20 cellular contexts compared by ENCODE assay signal in the genomic region with DNA sequence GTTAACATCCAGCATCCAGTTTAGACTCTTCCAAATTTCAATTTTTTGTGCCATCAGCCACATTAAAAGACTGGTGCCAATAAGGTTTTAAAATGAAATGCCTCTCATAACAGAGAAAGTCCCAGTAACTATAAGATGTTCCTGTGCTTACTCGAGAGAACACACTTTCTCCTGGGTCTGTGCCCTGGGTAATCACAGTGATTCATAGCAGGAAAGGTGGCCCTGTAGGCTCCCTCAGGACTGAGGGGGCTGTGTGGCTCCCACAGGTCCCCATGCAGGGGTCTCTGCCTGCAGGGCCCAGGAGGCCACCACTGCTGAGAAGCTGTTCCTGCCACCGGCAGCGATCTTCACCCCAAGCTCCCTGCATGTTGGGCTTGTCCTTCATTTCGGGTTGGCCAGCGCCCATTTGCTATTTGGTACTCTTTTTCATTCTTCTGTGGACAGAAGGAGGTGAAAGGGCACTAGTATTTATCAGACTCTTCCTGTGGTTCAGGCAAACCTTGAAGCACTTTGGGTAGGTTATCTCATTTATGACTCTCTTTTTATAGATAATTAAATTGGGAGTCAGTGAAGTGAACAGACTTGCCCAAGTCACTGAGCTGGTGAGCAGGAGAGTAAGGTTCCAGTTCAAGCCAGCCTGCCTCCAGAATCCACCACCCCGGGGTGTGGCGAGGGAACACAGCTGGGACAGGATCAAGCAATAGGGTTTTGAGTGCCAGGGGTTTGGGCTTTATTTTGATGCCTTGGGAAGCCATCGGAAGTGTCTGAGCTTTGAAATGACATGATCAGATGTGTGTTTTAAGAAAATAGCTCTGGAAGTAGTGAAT. TPM values are rescaled to one million over a fixed set of nuclear protein-coding genes. Genes with fewer than 3 reads are reported as not detected.
DNase-seq lines count a peak whose midpoint lies in the region; ATAC-seq and TF ChIP-seq lines count a peak whose summit lies in the region.
"Had no signal": no experiment of that assay in that cellular context is flagged by ENCODE, and none has a peak within 500 bp of the region (broad histone marks: within the 10 kb centered on the region; RNA-seq: fewer than 3 reads in every experiment).

No MANE protein-coding gene starts in this region.

- H3K36me3 ChIP-seq in BLaER1 (0 out of 2 replicates have a peak, but pooled peaks cover 7% of the 10 kb centered on the region), neural progenitor cell (no peaks in the 10 kb centered on the region)
- H3K36me3 ChIP-seq: SJCRH30, thoracic aorta had no signal

- H3K9me3 ChIP-seq in BLaER1 = no peaks in the 10 kb centered on the region
- no peaks in the 10 kb centered on the region for H3K9me3 ChIP-seq in neural progenitor cell (ENCODE audit: low read depth)
- H3K9me3 ChIP-seq: SJCRH30, thoracic aorta had no signal

- H3K4me1 Mint-ChIP-seq in HFFc6 (ENCODE audit: low read depth) (peaks cover 51% of the 10 kb centered on the region), neural progenitor cell (peaks cover 37% of the 10 kb centered on the region)

- no peak for TF ChIP-seq CTCF in HFFc6 (IDR thresholded peaks at IDR 0.05)
- TF ChIP-seq CTCF in dorsolateral prefrontal cortex (IDR thresholded peaks at IDR 0.05 in 54 of 56, conservative IDR thresholded peaks at IDR 0.05 in 2 of 56; ENCODE audit: low read depth in 1 of 56, partially characterized antibody in 56 of 56) = no peak
- no peak for TF ChIP-seq CTCF in neural progenitor cell (IDR thresholded peaks at IDR 0.05)

- H3K27ac ChIP-seq in BLaER1 (peak overlapping the region; percentile 38), dorsolateral prefrontal cortex (peak overlapping the region in 36 of 59 donors; percentile 2 to 66 (median 41)), neural progenitor cell (no peak overlapping the region)
- H3K27ac ChIP-seq: KMS-11, SJCRH30, thoracic aorta had no signal

- H3K36me3 Mint-ChIP-seq in HFFc6 (ENCODE audit: low read depth) = no peaks in the 10 kb centered on the region
- no peaks in the 10 kb centered on the region for H3K36me3 Mint-ChIP-seq in neural progenitor cell
- H3K36me3 Mint-ChIP-seq: CD14-positive monocyte had no signal

- H3K4me3 Mint-ChIP-seq in HFFc6 (no peak overlapping the region), neural progenitor cell (peak overlapping the region; percentile 23)
- H3K4me3 Mint-ChIP-seq: activated T-cell treated with anti-CD3 and anti-CD28 coated beads, Interleukin-2, amount 50 U/mL, for 4 hours had no signal

- H3K9ac ChIP-seq in BLaER1 (0 out of 2 replicates have a peak overlapping the region, but pooled peaks have one; percentile 28), neural progenitor cell (no peak overlapping the region)
- H3K9ac ChIP-seq: KMS-11 had no signal

- H3K4me2 ChIP-seq in BLaER1 (peak overlapping the region; percentile 78), neural progenitor cell (no peak overlapping the region)
- H3K4me2 ChIP-seq: KMS-11 had no signal

- no peak overlapping the region for H3K4me3 ChIP-seq in BLaER1
- H3K4me3 ChIP-seq in dorsolateral prefrontal cortex = no peak overlapping the region
- H3K4me3 ChIP-seq in neural progenitor cell = no peak overlapping the region
- H3K4me3 ChIP-seq: SJCRH30, thoracic aorta had no signal

- no peaks in the 10 kb centered on the region for H3K79me2 ChIP-seq in neural progenitor cell (ENCODE audit: low read depth)

- no peaks in the 10 kb centered on the region for H3F3A ChIP-seq in neural progenitor cell (ENCODE audit: low read depth)

- no peak for ATAC-seq in HG02623 (IDR thresholded peaks at IDR 0.05; ENCODE audit: unreplicated experiment)
- no peak for ATAC-seq in HG03280 (IDR thresholded peaks at IDR 0.05; ENCODE audit: unreplicated experiment)
- no peak for ATAC-seq in GM21723 (IDR thresholded peaks at IDR 0.05; ENCODE audit: unreplicated experiment)
- ATAC-seq: activated T-cell treated with anti-CD3 and anti-CD28 coated beads, Interleukin-2, amount 50 U/mL, for 4 hours had no signal

- H3K4me1 ChIP-seq in BLaER1 (peaks cover 67% of the 10 kb centered on the region), neural progenitor cell (peaks cover 6% of the 10 kb centered on the region)
- H3K4me1 ChIP-seq: SJCRH30 had no signal

- H3K27ac Mint-ChIP-seq in HFFc6 (peak overlapping the region; percentile 32; the same call in 1 of the 2 replicates), neural progenitor cell (no peak overlapping the region)

- no peak for DNase-seq in HFFc6
- peak in 1 of 10 donors; percentile 11 for DNase-seq in dorsolateral prefrontal cortex
- no peak for DNase-seq in neural progenitor cell (ENCODE audit: low spot score)
- DNase-seq in activated CD8-positive, alpha-beta memory T cell treated with anti-CD3 and anti-CD28 coated beads, Interleukin-2, amount 50 U/mL, for 48 hours = no peak
- DNase-seq: activated T-cell treated with anti-CD3 and anti-CD28 coated beads, Interleukin-2, amount 50 U/mL, for 4 hours; kidney; mammary epithelial cell; NCI-H1436 treated with DMSO at 0.1 percent for 48 hours; NCI-H510A treated with DMSO at 0.1 percent for 48 hours; NK-92 treated with Interleukin-12 subunit alpha and Interleukin-12 subunit beta, amount 100 ng/mL, for 24 hours; occipital lobe; SJCRH30; stimulated activated naive CD4-positive, alpha-beta T cell treated with Interleukin-2 at 50 U/mL for 16 hours had no signal

- intact Hi-C loops in dorsolateral prefrontal cortex (cut with DNase I) = no loop called here

- H4K20me1 ChIP-seq in BLaER1 (no peaks in the 10 kb centered on the region), neural progenitor cell (ENCODE audit: low read depth) (no peaks in the 10 kb centered on the region)

- no peak overlapping the region for H2AFZ ChIP-seq in neural progenitor cell (replicated peaks)

- H3K9me3 Mint-ChIP-seq in HFFc6 (no peaks in the 10 kb centered on the region), neural progenitor cell (no peaks in the 10 kb centered on the region)
- H3K9me3 Mint-ChIP-seq: activated T-cell treated with anti-CD3 and anti-CD28 coated beads, Interleukin-2, amount 50 U/mL, for 4 hours had no signal

- H3K27me3 Mint-ChIP-seq in HFFc6 (ENCODE audit: insufficient read depth) (no peaks in the 10 kb centered on the region), neural progenitor cell (ENCODE audit: insufficient read depth, low read depth) (peaks cover 2% of the 10 kb centered on the region)

- no peaks in the 10 kb centered on the region for H3K27me3 ChIP-seq in BLaER1
- no peaks in the 10 kb centered on the region for H3K27me3 ChIP-seq in dorsolateral prefrontal cortex
- H3K27me3 ChIP-seq in neural progenitor cell = no peaks in the 10 kb centered on the region
- H3K27me3 ChIP-seq: SJCRH30 had no signal

RNA-seq across cellular contexts. Expression of a gene that starts 44.2 kb away (rescaled TPM):
- 10 to 100 TPM; 40.8 to 56.1 (median 45.4) TPM for total RNA-seq in HFFc6 (2021; fragmentation: NEBNext Ultra II Directional; extraction: Animal tissue kit (Norgen Biotek cat#: 25700))
- total RNA-seq in dorsolateral prefrontal cortex (10 to 100 TPM; 28.6 to 94.1 (median 62.9) TPM), neural progenitor cell (ENCODE audit: low replicate concordance) (34.7 and 89.1 TPM in 2 replicates)
